Comparison of ENCODE assay signal across 18 cellular contexts in genomic region chr10:86779267-86780017, GRCh38. TPM values are rescaled to one million over a fixed set of nuclear protein-coding genes. Genes with fewer than 3 reads are reported as not detected.
DNase-seq lines count a peak whose midpoint lies in the region; ATAC-seq and TF ChIP-seq lines count a peak whose summit lies in the region.
"Had no signal": no experiment of that assay in that cellular context is flagged by ENCODE, and none has a peak within 500 bp of the region (broad histone marks: within the 10 kb centered on the region; RNA-seq: fewer than 3 reads in every experiment).

No MANE protein-coding gene starts in this region.

- H3K27ac Mint-ChIP-seq in osteocyte (ENCODE audit: unreplicated experiment): peak overlapping the region; percentile 76
- H3K27ac Mint-ChIP-seq: activated CD4-positive, alpha-beta T cell treated with anti-CD3 and anti-CD28 coated beads, Interleukin-2, amount 10 ng/mL, durations not matched to agents 24 days and 14 days; neural progenitor cell had no signal

- peaks cover 14% of the 10 kb centered on the region for H3K36me3 Mint-ChIP-seq in osteocyte (ENCODE audit: unreplicated experiment)

- H3K4me1 Mint-ChIP-seq in osteocyte (ENCODE audit: unreplicated experiment): peaks cover 38% of the 10 kb centered on the region

- in situ Hi-C loops in Panc1 (cut with HindIII; ENCODE audit: low pct_unique_long_range_greater_than_20kb, low sequenced_read_pairs): no loop called here

- no peaks in the 10 kb centered on the region for H3K36me3 ChIP-seq in Panc1 (ENCODE audit: control insufficient read depth, insufficient read depth, low read length)
- no peaks in the 10 kb centered on the region; the same call in 1 of the 2 replicates for H3K36me3 ChIP-seq in H7 (replicated peaks; ENCODE audit: control insufficient read depth, insufficient read depth, low read length)
- H3K36me3 ChIP-seq: brain microvascular endothelial cell, neural progenitor cell, uterus had no signal

- CTCF ChIA-PET in Panc1 (lab: Charles Lee): no interaction called here

- ATAC-seq in Panc1 (peak; percentile 74; the same call in 1 of the 2 replicates), HG02884 (IDR thresholded peaks at IDR 0.05; ENCODE audit: unreplicated experiment) (no peak)
- ATAC-seq: GM12878 had no signal

- POLR2A ChIA-PET in Panc1 (lab: Charles Lee): no interaction called here

- H3K4me3 ChIP-seq in Panc1 (ENCODE audit: low read depth in 2 of 2, low read length in 2 of 2) (no peak overlapping the region), H7 (ENCODE audit: insufficient read depth, low read depth, low read length) (no peak overlapping the region)
- H3K4me3 ChIP-seq: GM12878, neural progenitor cell, uterus had no signal

- no peak for TF ChIP-seq CTCF in C4-2B (conservative IDR thresholded peaks at IDR 0.05)
- TF ChIP-seq CTCF in Panc1 (IDR thresholded peaks at IDR 0.05): no peak
- TF ChIP-seq CTCF in osteocyte (IDR thresholded peaks at IDR 0.05): no peak

- H3K4me3 Mint-ChIP-seq in osteocyte (ENCODE audit: unreplicated experiment): no peak overlapping the region
- H3K4me3 Mint-ChIP-seq: activated CD4-positive, alpha-beta T cell treated with anti-CD3 and anti-CD28 coated beads, Interleukin-2, amount 10 ng/mL, durations not matched to agents 24 days and 14 days; neural progenitor cell had no signal

- peak overlapping the region; percentile 60 for H3K27ac ChIP-seq in C4-2B
- H3K27ac ChIP-seq in Panc1 (ENCODE audit: low read length): no peak overlapping the region
- H3K27ac ChIP-seq in caudate nucleus (ENCODE audit: low read depth, low read length): no peak overlapping the region
- H3K27ac ChIP-seq: brain microvascular endothelial cell, neural progenitor cell, uterus had no signal

- no peak for DNase-seq in Panc1 (ENCODE audit: low read depth, low spot score)
- DNase-seq in fibroblast of gingiva (ENCODE audit: low read depth): peak; percentile 92
- DNase-seq in osteocyte (ENCODE audit: extremely low spot score, unreplicated experiment): no peak
- DNase-seq in H7: no peak
- DNase-seq in caudate nucleus (lab: John Stamatoyannopoulos, UW): no peak
- no peak for DNase-seq in glomerular visceral epithelial cell (ENCODE audit: extremely low spot score)
- DNase-seq: activated CD4-positive, alpha-beta T cell treated with anti-CD3 and anti-CD28 coated beads, Interleukin-2, amount 10 ng/mL, durations not matched to agents 24 days and 14 days; activated naive CD4-positive, alpha-beta T cell treated with Interleukin-2 at 50 U/mL for 16 hours; brain microvascular endothelial cell; left cardiac atrium; NCI-H1417; stimulated activated CD4-positive, alpha-beta T cell treated with anti-CD3 and anti-CD28 coated beads, Interleukin-15, amount 100 ng/mL, for 24 hours; stimulated activated naive CD4-positive, alpha-beta T cell; uterus had no signal

- H3K9me3 Mint-ChIP-seq in osteocyte (ENCODE audit: unreplicated experiment): peaks cover 11% of the 10 kb centered on the region
- H3K9me3 Mint-ChIP-seq: activated CD4-positive, alpha-beta T cell treated with anti-CD3 and anti-CD28 coated beads, Interleukin-2, amount 10 ng/mL, durations not matched to agents 24 days and 14 days had no signal

- no peaks in the 10 kb centered on the region for H3K27me3 Mint-ChIP-seq in osteocyte (ENCODE audit: unreplicated experiment)

- peaks cover 20% of the 10 kb centered on the region for H3K4me1 ChIP-seq in Panc1 (ENCODE audit: control insufficient read depth, insufficient read depth, low read length)
- H3K4me1 ChIP-seq: uterus had no signal

- H3K9me3 ChIP-seq in Panc1 (ENCODE audit: control insufficient read depth, insufficient read depth, low read depth, low read length): no peaks in the 10 kb centered on the region
- H3K9me3 ChIP-seq: uterus had no signal

- intact Hi-C loops in Panc1 (cut with micrococcal nuclease; ENCODE audit: unreplicated experiment): no loop called here

- H3K27me3 ChIP-seq in Panc1 (ENCODE audit: control insufficient read depth, insufficient read depth, low read length) (no peaks in the 10 kb centered on the region), H7 (ENCODE audit: control insufficient read depth, insufficient read depth, low read length) (no peaks in the 10 kb centered on the region)
- H3K27me3 ChIP-seq: brain microvascular endothelial cell, neural progenitor cell, uterus had no signal

- no TSS peak for BruUV-seq in Panc1 (replicated peaks; lab: Mats Ljungman, UMichigan)

RNA-seq across cellular contexts. Expression of gene BMPR1A, which starts 23.0 kb away (rescaled TPM):
- total RNA-seq in Panc1 (2021; ENCODE audit: unreplicated experiment) (94.3 TPM), osteocyte (75.5 and 79.6 TPM in 2 replicates)
- 22.0 TPM for polyA plus RNA-seq in Panc1 (2012; ENCODE audit: insufficient read length)
- 86.5 and 99.3 TPM in 2 replicates for total RNA-seq in H7 (2014; rRNA removed; shearing (Covaris generic))
